In genomic region chr7:102284891-102285540, GRCh38 we compare ENCODE assay signal across 7 cellular contexts. TPM values are rescaled to one million over a fixed set of nuclear protein-coding genes. Genes with fewer than 3 reads are reported as not detected.
DNase-seq lines count a peak whose midpoint lies in the region; ATAC-seq and TF ChIP-seq lines count a peak whose summit lies in the region.

No MANE protein-coding gene starts in this region.

- H3K9me2 ChIP-seq in GM23338 (ENCODE audit: insufficient read depth) = no peaks in the 10 kb centered on the region

- 45 to 53% methylated on average over 19 of the region's 19 CpGs for WGBS in heart right ventricle, 2 donors

- no peaks in the 10 kb centered on the region; the same call in 2 of the 3 replicates for H3K9me3 Mint-ChIP-seq in GM23338

- H3K4me3 Mint-ChIP-seq in GM23338 = peak overlapping the region; percentile 55

- no peak overlapping the region for H3K27ac Mint-ChIP-seq in GM23338

- no peaks in the 10 kb centered on the region for H3K9me3 ChIP-seq in heart right ventricle

- H3K4me1 Mint-ChIP-seq in GM23338 = peaks cover 24% of the 10 kb centered on the region

- H3K27me3 ChIP-seq in GM23338 (ENCODE audit: insufficient read depth) = peaks cover 17% of the 10 kb centered on the region; the same call in 1 of the 2 replicates
- no peaks in the 10 kb centered on the region for H3K27me3 ChIP-seq in heart right ventricle

- peaks cover 3% of the 10 kb centered on the region; the same call in 1 of the 3 replicates for H3K36me3 Mint-ChIP-seq in GM23338 (ENCODE audit: low read depth)

- H3K27me3 Mint-ChIP-seq in GM23338 (ENCODE audit: insufficient read depth, low read depth, poor library complexity) = peaks cover 21% of the 10 kb centered on the region

- no peaks in the 10 kb centered on the region; the same call in 1 of the 2 replicates for H3K79me2 ChIP-seq in GM23338 (replicated peaks; ENCODE audit: insufficient read depth)

- intact Hi-C loops in heart right ventricle (cut with DNase I) = loop anchor here in 2 of 10 donors (5.0 to 10.0 kb wide), 3 partner anchors 107 to 1410 kb away; partner anchors contain the start of genes ALKBH4 (in 1 of the 2), LRWD1 (in 1 of the 2) and SRRT (in 1 of the 2)

- ATAC-seq in GM23338 = no peak
- ATAC-seq in heart right ventricle = peak in 4 of 8 donors; percentile 20 to 43 (median 33)
- ATAC-seq in HG02884 (IDR thresholded peaks at IDR 0.05; ENCODE audit: unreplicated experiment) = no peak

- peaks cover 20% of the 10 kb centered on the region for H3K4me1 ChIP-seq in GM23338 (ENCODE audit: insufficient read depth)
- H3K4me1 ChIP-seq in heart right ventricle = peaks cover 9 to 40% (median 30%) of the 10 kb centered on the region in 9 donors

- H4K20me1 ChIP-seq in GM23338 (replicated peaks; ENCODE audit: insufficient read depth) = peaks cover 11% of the 10 kb centered on the region

- H3K27ac ChIP-seq in GM23338 (ENCODE audit: low read depth) (no peak overlapping the region), heart right ventricle (peak overlapping the region in 6 of 10 donors; percentile 90 to 97 (median 94))

- no peak overlapping the region for H2AFZ ChIP-seq in GM23338

- DNase-seq in GM23338 (ENCODE audit: low spot score) (no peak), SKM-1 treated with dmso at 0.1 percent for 144 hours (lab: John Stamatoyannopoulos, UW; ENCODE audit: unreplicated experiment) (peak; percentile 60), heart right ventricle (peak; percentile 50 to 60), skeletal muscle cell (ENCODE audit: low read depth) (no peak), activated gamma-delta T cell (lab: John Stamatoyannopoulos, UW) (no peak)
- no peak for DNase-seq in effector CD4-positive, alpha-beta T cell

- TF ChIP-seq CTCF in GM23338 (conservative IDR thresholded peaks at IDR 0.05; ENCODE audit: low read depth in 2 of 2) (no peak), heart right ventricle (IDR thresholded peaks at IDR 0.05) (no peak)

- H3F3A ChIP-seq in GM23338 (replicated peaks; ENCODE audit: low read depth) = 0 out of 2 replicates have a peak, but pooled peaks cover 10% of the 10 kb centered on the region

- H3K4me2 ChIP-seq in GM23338 = peak overlapping the region; percentile 98; the same call in 1 of the 2 replicates

- H3K4me3 ChIP-seq in GM23338 (no peak overlapping the region; the same call in 1 of the 2 replicates), heart right ventricle (peak overlapping the region in 8 of 10 donors; percentile 6 to 95 (median 80)), skeletal muscle cell (ENCODE audit: low read depth, low read length) (peak overlapping the region; percentile 8)

- H3K36me3 ChIP-seq in GM23338 (ENCODE audit: insufficient read depth) (no peaks in the 10 kb centered on the region), heart right ventricle (no peaks in the 10 kb centered on the region)

TF ChIP-seq in GM23338, 12 proteins besides CTCF, POLR2A, EP300 and RAD21:
- TF ChIP-seq REST (IDR thresholded peaks at IDR 0.05; ENCODE audit: unreplicated experiment) = no peak
- TF ChIP-seq EZH2 (IDR thresholded peaks at IDR 0.05; ENCODE audit: low read depth, unreplicated experiment) = no peak
- TF ChIP-seq ETS1 (IDR thresholded peaks at IDR 0.05) = no peak
- TF ChIP-seq ZNF331 (CRISPR knock-in tag; IDR thresholded peaks at IDR 0.05; ENCODE audit: low read depth) = no peak
TF ChIP-seq in GM23338: peak in this region for 0.

RNA-seq across cellular contexts. Expression of gene SH2B2, which starts 1.7 kb away (rescaled TPM):
- total RNA-seq in GM23338 (2014; rRNA removed; shearing (Covaris generic)) = 21.9 and 30.3 TPM in 2 replicates
- polyA plus RNA-seq in GM23338 (2016; fragmentation: Nextera tagmentation; extraction: Ambion mirVana) = 5.6 and 8.7 TPM in 2 replicates
- total RNA-seq in heart right ventricle = 1 to 10 TPM in 6 of 10 donors, under 1 TPM in 4; 0.83 to 4.2 (median 1.2) TPM
- 1 to 10 TPM in 1 of 2 donors, under 1 TPM in 1; 0.95 to 2.3 TPM for polyA plus RNA-seq in heart right ventricle

Comparison
In these comparisons a context has a peak if more than half of its experiments do, and no peak if none do; other contexts are left out.
1. DNase-seq: peak in SKM-1 treated with dmso at 0.1 percent for 144 hours (single experiment) and heart right ventricle (2 of 2); none in GM23338 (single experiment), skeletal muscle cell (single experiment), effector CD4-positive, alpha-beta T cell (single experiment) and activated gamma-delta T cell (single experiment).